ENCODE assay signal across 8 cellular contexts in genomic region chr2:112582314-112582746, GRCh38. TPM values are rescaled to one million over a fixed set of nuclear protein-coding genes. Genes with fewer than 3 reads are reported as not detected.
DNase-seq lines count a peak whose midpoint lies in the region; ATAC-seq, FAIRE-seq and TF ChIP-seq lines count a peak whose summit lies in the region.

No MANE protein-coding gene starts in this region.

- H3K27ac Mint-ChIP-seq in Calu3 (ENCODE audit: unreplicated experiment) (no peak overlapping the region), glutamatergic neuron (ENCODE audit: unreplicated experiment) (no peak overlapping the region)
- H3K27ac Mint-ChIP-seq in activated T-helper 1 cell treated with anti-CD3 and anti-CD28 coated beads, Interleukin-12 subunit alpha, Interleukin-12 subunit beta, Interleukin-2, Interleukin-4 antibody, amounts not matched to agents 30 ng/mL and 10 ng/mL and 1 ng/mL, durations not matched to agents 14 hours and 24 hours and 36 hours, result peak overlapping the region; percentile 16

- H3K36me3 Mint-ChIP-seq in Calu3 (ENCODE audit: insufficient read depth, unreplicated experiment), result peaks cover 29% of the 10 kb centered on the region
- peaks cover 18% of the 10 kb centered on the region for H3K36me3 Mint-ChIP-seq in activated T-helper 1 cell treated with anti-CD3 and anti-CD28 coated beads, Interleukin-12 subunit alpha, Interleukin-12 subunit beta, Interleukin-2, Interleukin-4 antibody, amounts not matched to agents 30 ng/mL and 10 ng/mL and 1 ng/mL, durations not matched to agents 14 hours and 24 hours and 36 hours (ENCODE audit: low read depth)
- H3K36me3 Mint-ChIP-seq in glutamatergic neuron (ENCODE audit: unreplicated experiment), result peaks cover 4% of the 10 kb centered on the region

- 31 to 41% (median 38%) methylated on average over 10 of the region's 10 CpGs for WGBS in small intestine, 3 donors

- BruUV-seq in Calu3 (replicated peaks; lab: Mats Ljungman, UMichigan), result no TSS peak

- intact Hi-C loops in Calu3 (cut with micrococcal nuclease; ENCODE audit: unreplicated experiment), result loop anchor here (10.0 kb wide), 2 partner anchors 98 to 698 kb away; partner anchors contain the start of genes ANAPC1 and TTL
- intact Hi-C loops in activated T-helper 1 cell treated with anti-CD3 and anti-CD28 coated beads, Interleukin-12 subunit alpha, Interleukin-12 subunit beta, Interleukin-2, Interleukin-4 antibody, amounts not matched to agents 30 ng/mL and 10 ng/mL and 1 ng/mL, durations not matched to agents 14 hours and 24 hours and 36 hours (cut with micrococcal nuclease), result loop anchor here (5.0 kb wide), 3 partner anchors 395 to 700 kb away; partner anchors contain the start of gene ANAPC1

- H3K4me3 Mint-ChIP-seq in Calu3 (ENCODE audit: low read depth, unreplicated experiment) (no peak overlapping the region), glutamatergic neuron (ENCODE audit: unreplicated experiment) (no peak overlapping the region)
- peak overlapping the region; percentile 31 for H3K4me3 Mint-ChIP-seq in activated T-helper 1 cell treated with anti-CD3 and anti-CD28 coated beads, Interleukin-12 subunit alpha, Interleukin-12 subunit beta, Interleukin-2, Interleukin-4 antibody, amounts not matched to agents 30 ng/mL and 10 ng/mL and 1 ng/mL, durations not matched to agents 14 hours and 24 hours and 36 hours

- H3K27ac ChIP-seq in small intestine (ENCODE audit: low read depth in 1 of 2, low read length in 1 of 2), result no peak overlapping the region

- H3K4me1 Mint-ChIP-seq in Calu3 (ENCODE audit: low read depth, unreplicated experiment), result peaks cover 19% of the 10 kb centered on the region
- peaks cover 38% of the 10 kb centered on the region for H3K4me1 Mint-ChIP-seq in activated T-helper 1 cell treated with anti-CD3 and anti-CD28 coated beads, Interleukin-12 subunit alpha, Interleukin-12 subunit beta, Interleukin-2, Interleukin-4 antibody, amounts not matched to agents 30 ng/mL and 10 ng/mL and 1 ng/mL, durations not matched to agents 14 hours and 24 hours and 36 hours (ENCODE audit: low read depth)
- H3K4me1 Mint-ChIP-seq in glutamatergic neuron (ENCODE audit: low read depth, unreplicated experiment), result peaks cover 12% of the 10 kb centered on the region

- H3K4me3 ChIP-seq in small intestine (ENCODE audit: low read depth in 1 of 2, low read length in 2 of 2), result no peak overlapping the region

- H3K9me3 Mint-ChIP-seq in Calu3 (ENCODE audit: low read depth, unreplicated experiment) (no peaks in the 10 kb centered on the region), glutamatergic neuron (ENCODE audit: unreplicated experiment) (peaks cover 14% of the 10 kb centered on the region)
- no peaks in the 10 kb centered on the region for H3K9me3 Mint-ChIP-seq in activated T-helper 1 cell treated with anti-CD3 and anti-CD28 coated beads, Interleukin-12 subunit alpha, Interleukin-12 subunit beta, Interleukin-2, Interleukin-4 antibody, amounts not matched to agents 30 ng/mL and 10 ng/mL and 1 ng/mL, durations not matched to agents 14 hours and 24 hours and 36 hours

- H3K27me3 ChIP-seq in small intestine (ENCODE audit: control insufficient read depth in 2 of 2, insufficient read depth in 2 of 2, low read length in 2 of 2), result no peaks in the 10 kb centered on the region

- TF ChIP-seq CTCF in Calu3 (IDR thresholded peaks at IDR 0.05; ENCODE audit: unreplicated experiment), result peak; percentile 36
- TF ChIP-seq CTCF in glutamatergic neuron (IDR thresholded peaks at IDR 0.05; ENCODE audit: partially characterized antibody, unreplicated experiment), result peak; percentile 82
- no peak for TF ChIP-seq CTCF in GM13976 (IDR thresholded peaks at IDR 0.05; ENCODE audit: borderline replicate concordance, control extremely low read depth, extremely low read depth, insufficient read depth, missing control alignments)

- no peaks in the 10 kb centered on the region for H3K27me3 Mint-ChIP-seq in Calu3 (ENCODE audit: unreplicated experiment)
- H3K27me3 Mint-ChIP-seq in activated T-helper 1 cell treated with anti-CD3 and anti-CD28 coated beads, Interleukin-12 subunit alpha, Interleukin-12 subunit beta, Interleukin-2, Interleukin-4 antibody, amounts not matched to agents 30 ng/mL and 10 ng/mL and 1 ng/mL, durations not matched to agents 14 hours and 24 hours and 36 hours (ENCODE audit: insufficient read depth), result no peaks in the 10 kb centered on the region
- H3K27me3 Mint-ChIP-seq in glutamatergic neuron (ENCODE audit: unreplicated experiment), result peaks cover 3% of the 10 kb centered on the region

- no peak for ATAC-seq in GM19324 (IDR thresholded peaks at IDR 0.05; ENCODE audit: low FRiP score, unreplicated experiment)

- no peaks in the 10 kb centered on the region for H3K9me3 ChIP-seq in small intestine (ENCODE audit: control insufficient read depth, low read depth)

- H3K4me1 ChIP-seq in small intestine (ENCODE audit: control insufficient read depth in 2 of 2, insufficient read depth in 1 of 2, low read depth in 1 of 2, low read length in 1 of 2), result peaks cover 4 to 7% of the 10 kb centered on the region in 2 donors

- CTCF ChIA-PET in Calu3 (lab: Charles Lee), result no interaction called here

- no peak for FAIRE-seq in small intestine (lab: Jason Lieb, UNC)

- DNase-seq in Calu3 (peak; percentile 33), HT-29 (ENCODE audit: low spot score) (peak; percentile 77), NOMO-1 treated with DMSO at 0.1 percent for 48 hours (lab: John Stamatoyannopoulos, UW; ENCODE audit: unreplicated experiment) (peak; percentile 70), glutamatergic neuron (no peak), small intestine (peak; percentile 65), GM13976 (ENCODE audit: low spot score) (no peak)
- peak; percentile 11 for DNase-seq in activated T-helper 1 cell treated with anti-CD3 and anti-CD28 coated beads, Interleukin-12 subunit alpha, Interleukin-12 subunit beta, Interleukin-2, Interleukin-4 antibody, amounts not matched to agents 30 ng/mL and 10 ng/mL and 1 ng/mL, durations not matched to agents 14 hours and 24 hours and 36 hours (ENCODE audit: low spot score)

- in situ Hi-C loops in GM13976 (cut with MboI; ENCODE audit: low sequenced_read_pairs, unreplicated experiment), result no loop called here

- H3K36me3 ChIP-seq in small intestine (ENCODE audit: control insufficient read depth in 2 of 2, insufficient read depth in 2 of 2, low read length in 2 of 2), result peaks cover 0 to 2% of the 10 kb centered on the region in 2 donors

RNA-seq across cellular contexts. Expression of gene CHCHD5, which starts 2.1 kb away (rescaled TPM):
- total RNA-seq in Calu3 (2022) (18.0 and 20.1 TPM in 2 replicates), glutamatergic neuron (ENCODE audit: unreplicated experiment) (24.4 TPM)
- total RNA-seq in HT-29 (2014; rRNA removed; shearing (Covaris generic)), result 24.7 and 36.1 TPM in 2 replicates
- 31.3 and 38.9 TPM in 2 replicates for total RNA-seq in activated T-helper 1 cell treated with anti-CD3 and anti-CD28 coated beads, Interleukin-12 subunit alpha, Interleukin-12 subunit beta, Interleukin-2, Interleukin-4 antibody, amounts not matched to agents 30 ng/mL and 10 ng/mL and 1 ng/mL, durations not matched to agents 14 hours and 24 hours and 36 hours
- polyA plus RNA-seq in small intestine, result 10 to 100 TPM; 32.4 to 50.8 (median 45.1) TPM

RNA-seq across cellular contexts. Expression of gene POLR1B, which starts 40.1 kb away (rescaled TPM):
- 36.4 and 36.9 TPM in 2 replicates for total RNA-seq in Calu3 (2022)
- 33.0 and 33.5 TPM in 2 replicates for total RNA-seq in HT-29 (2014; rRNA removed; shearing (Covaris generic))
- 75.6 and 78.4 TPM in 2 replicates for total RNA-seq in activated T-helper 1 cell treated with anti-CD3 and anti-CD28 coated beads, Interleukin-12 subunit alpha, Interleukin-12 subunit beta, Interleukin-2, Interleukin-4 antibody, amounts not matched to agents 30 ng/mL and 10 ng/mL and 1 ng/mL, durations not matched to agents 14 hours and 24 hours and 36 hours
- total RNA-seq in glutamatergic neuron (ENCODE audit: unreplicated experiment), result 13.9 TPM
- 1 to 10 TPM; 3.8 to 8.1 (median 3.8) TPM for polyA plus RNA-seq in small intestine

Comparison
In these comparisons a context has a peak if more than half of its experiments do, and no peak if none do; other contexts are left out.
1. DNase-seq: peak in Calu3 (single experiment), HT-29 (single experiment), NOMO-1 treated with DMSO at 0.1 percent for 48 hours (single experiment), activated T-helper 1 cell treated with anti-CD3 and anti-CD28 coated beads, Interleukin-12 subunit alpha, Interleukin-12 subunit beta, Interleukin-2, Interleukin-4 antibody, amounts not matched to agents 30 ng/mL and 10 ng/mL and 1 ng/mL, durations not matched to agents 14 hours and 24 hours and 36 hours (single experiment) and small intestine (single experiment); none in glutamatergic neuron (single experiment) and GM13976 (single experiment).